Comparison of ENCODE assay signal across 2 cellular contexts in the genomic region with DNA sequence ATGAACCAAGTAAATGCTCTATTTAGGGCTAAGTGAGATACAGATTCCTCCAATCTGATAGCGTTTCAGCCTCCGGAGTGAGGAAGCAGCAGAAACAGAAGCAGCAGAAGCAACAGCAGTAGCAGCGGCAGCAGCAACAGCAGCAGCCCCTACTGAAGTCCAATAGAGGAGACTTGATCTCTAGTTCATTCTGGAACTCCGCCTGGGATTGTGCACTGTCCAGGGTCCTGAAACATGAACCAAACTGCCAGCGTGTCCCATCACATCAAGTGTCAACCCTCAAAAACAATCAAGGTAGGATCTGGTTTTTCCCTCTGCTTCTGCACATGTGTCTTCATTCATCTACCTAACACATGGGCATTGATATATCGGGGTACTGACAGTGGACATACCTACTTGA.
A peak's percentile ranks its signal among the peaks of the same experiment; 100 is the strongest.
TF ChIP-seq lines count a peak whose summit lies in the region.

Gene DPP10, plus strand, starts transcription at position 97 of the 400 bp plus-strand sequence.

TF ChIP-seq in IMR-90, 13 proteins besides CTCF, POLR2A, EP300 and RAD21 (continued from another document):
- no peak for TF ChIP-seq MAFK (IDR thresholded peaks at IDR 0.05; ENCODE audit: low read depth, low read length)
- no peak for TF ChIP-seq CEBPB (IDR thresholded peaks at IDR 0.05; ENCODE audit: low read depth, low read length)
- no peak for TF ChIP-seq NFE2L2 (IDR thresholded peaks at IDR 0.05; ENCODE audit: low read depth, low read length)
- TF ChIP-seq SMC3 (IDR thresholded peaks at IDR 0.05; ENCODE audit: low read depth, low read length), result no peak
- TF ChIP-seq MXI1 (IDR thresholded peaks at IDR 0.05; ENCODE audit: borderline replicate concordance, low read depth, low read length), result no peak
- TF ChIP-seq RFX5 (IDR thresholded peaks at IDR 0.05; ENCODE audit: low read depth, low read length), result no peak
- TF ChIP-seq MAZ (IDR thresholded peaks at IDR 0.05; ENCODE audit: borderline replicate concordance, low read depth, low read length), result no peak
- TF ChIP-seq, protein P1, sequence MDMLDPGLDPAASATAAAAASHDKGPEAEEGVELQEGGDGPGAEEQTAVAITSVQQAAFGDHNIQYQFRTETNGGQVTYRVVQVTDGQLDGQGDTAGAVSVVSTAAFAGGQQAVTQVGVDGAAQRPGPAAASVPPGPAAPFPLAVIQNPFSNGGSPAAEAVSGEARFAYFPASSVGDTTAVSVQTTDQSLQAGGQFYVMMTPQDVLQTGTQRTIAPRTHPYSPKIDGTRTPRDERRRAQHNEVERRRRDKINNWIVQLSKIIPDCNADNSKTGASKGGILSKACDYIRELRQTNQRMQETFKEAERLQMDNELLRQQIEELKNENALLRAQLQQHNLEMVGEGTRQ (IDR thresholded peaks at IDR 0.05; ENCODE audit: low read depth, low read length), result no peak
- no peak for TF ChIP-seq BHLHE40 (IDR thresholded peaks at IDR 0.05; ENCODE audit: low read depth, low read length)
- no peak for TF ChIP-seq RCOR1 (IDR thresholded peaks at IDR 0.05; ENCODE audit: insufficient replicate concordance, low read length)
- no peak for TF ChIP-seq CHD1 (IDR thresholded peaks at IDR 0.05; ENCODE audit: low read depth, low read length)
- no peak for TF ChIP-seq FOS (IDR thresholded peaks at IDR 0.05; ENCODE audit: low read depth, low read length)

TF ChIP-seq in liver, 16 proteins besides CTCF, POLR2A, EP300 and RAD21:
- TF ChIP-seq REST (IDR thresholded peaks at IDR 0.05), result peak; percentile 99
- no peak for TF ChIP-seq FOXA2 (IDR thresholded peaks at IDR 0.05)
